Comparison of ENCODE assay signal across 15 cellular contexts in genomic region chr9:117305454-117305853, GRCh38.
DNase-seq lines count a peak whose midpoint lies in the region; ATAC-seq and TF ChIP-seq lines count a peak whose summit lies in the region.
"Had no signal": no experiment of that assay in that cellular context is flagged by ENCODE, and none has a peak within 500 bp of the region (broad histone marks: within the 10 kb centered on the region; RNA-seq: fewer than 3 reads in every experiment).

No MANE protein-coding gene starts in this region.

- H3K36me3 ChIP-seq in OCI-LY1 (ENCODE audit: insufficient read depth, low read length): no peaks in the 10 kb centered on the region

- H3F3A ChIP-seq in OCI-LY1 (ENCODE audit: insufficient read depth, low read length): no peaks in the 10 kb centered on the region

- no peaks in the 10 kb centered on the region for H3K9me3 ChIP-seq in OCI-LY1 (ENCODE audit: low read length)
- H3K9me3 ChIP-seq: Caco-2 had no signal

- H3K4me2 ChIP-seq in OCI-LY1 (ENCODE audit: low read length): peak overlapping the region; percentile 15; the same call in 1 of the 2 replicates

- no peaks in the 10 kb centered on the region for H3K9me2 ChIP-seq in OCI-LY1 (ENCODE audit: low read depth, low read length)

- DNase-seq in NCI-H2171 treated with DMSO at 0.1 percent for 48 hours (lab: John Stamatoyannopoulos, UW) (peak; percentile 14), NCI-H2171 (lab: John Stamatoyannopoulos, UW) (no peak), NAMALWA (ENCODE audit: low spot score) (no peak), midbrain (lab: John Stamatoyannopoulos, UW) (no peak), pons (ENCODE audit: low spot score) (no peak)
- DNase-seq: Caco-2, DND-41, GOT3, IMR-90, NCI-H1436 treated with DMSO at 0.1 percent for 48 hours, NCI-H510A, SIG-M5 had no signal

- H3K27ac ChIP-seq in OCI-LY1 (ENCODE audit: low read depth, low read length, poor library complexity, severe bottlenecking): peak overlapping the region; percentile 99

- peaks cover 79% of the 10 kb centered on the region for H3K4me1 ChIP-seq in OCI-LY1 (ENCODE audit: insufficient read depth, low read length, severe bottlenecking)
- H3K4me1 ChIP-seq: Caco-2 had no signal

- H3K4me3 ChIP-seq in OCI-LY1 (ENCODE audit: low read depth, low read length, poor library complexity, severe bottlenecking): no peak overlapping the region

- no peak for TF ChIP-seq CTCF in OCI-LY1 (IDR thresholded peaks at IDR 0.05; ENCODE audit: low read length)

- H3K27me3 ChIP-seq in OCI-LY1 (ENCODE audit: insufficient read depth, low read length): no peaks in the 10 kb centered on the region

- H4K20me1 ChIP-seq in OCI-LY1 (ENCODE audit: insufficient read depth, low read length): no peaks in the 10 kb centered on the region

- no peaks in the 10 kb centered on the region for H3K79me2 ChIP-seq in OCI-LY1 (ENCODE audit: insufficient read depth, low read length)

- no peak overlapping the region for H2AFZ ChIP-seq in OCI-LY1 (ENCODE audit: low read length)

- peak; percentile 38 for ATAC-seq in GM21717 (IDR thresholded peaks at IDR 0.05; ENCODE audit: unreplicated experiment)
- no peak for ATAC-seq in HG03135 (IDR thresholded peaks at IDR 0.05; ENCODE audit: unreplicated experiment)

- no peak overlapping the region; the same call in 1 of the 2 replicates for H3K9ac ChIP-seq in OCI-LY1 (ENCODE audit: low read length)
